In genomic region chr4:154491731-154492249, GRCh38 we compare ENCODE assay signal across 8 cellular contexts. TPM values are rescaled to one million over a fixed set of nuclear protein-coding genes. Genes with fewer than 3 reads are reported as not detected.
A peak's percentile ranks its signal among the peaks of the same experiment; 100 is the strongest.
DNase-seq lines count a peak whose midpoint lies in the region; ATAC-seq and TF ChIP-seq lines count a peak whose summit lies in the region.

Gene DCHS2 (minus strand): TSS chr4:154491799. CDS start chr4:154491355, 444 bp downstream.

- no peaks in the 10 kb centered on the region for H3K36me3 ChIP-seq in lower lobe of right lung

- H3K4me1 ChIP-seq in lower lobe of right lung = peaks cover 24% of the 10 kb centered on the region

- H3K27me3 Mint-ChIP-seq in type B pancreatic cell = peaks cover 48% of the 10 kb centered on the region

- H3K27ac Mint-ChIP-seq in type B pancreatic cell = no peak within 1 kb of the TSS

- H3K36me3 Mint-ChIP-seq in type B pancreatic cell = no peaks in the 10 kb centered on the region

- H3K27me3 ChIP-seq in lower lobe of right lung (ENCODE audit: low read depth) = peaks cover 64% of the 10 kb centered on the region

- H3K27ac ChIP-seq in lower lobe of right lung = no peak within 1 kb of the TSS

- peak within 1 kb of the TSS; percentile 88 for H3K4me3 Mint-ChIP-seq in type B pancreatic cell

- intact Hi-C loops in lower lobe of right lung (cut with DNase I) = no loop called here

- DNase-seq in stimulated activated CD4-positive, alpha-beta T cell treated with anti-CD3 and anti-CD28 coated beads, Interleukin-1b, Interleukin-23, amount 100 ng/mL, for 48 hours = peak; percentile 9
- no peak for DNase-seq in stimulated activated CD4-positive, alpha-beta T cell treated with anti-CD3 and anti-CD28 coated beads, Interleukin-12 subunit alpha, Interleukin-12 subunit beta, amount 100 ng/mL, for 4 hours
- DNase-seq in NCI-H69 (lab: John Stamatoyannopoulos, UW) (peak; percentile 75), lower lobe of right lung (no peak), type B pancreatic cell (ENCODE audit: extremely low spot score, unreplicated experiment) (no peak), superior temporal gyrus (ENCODE audit: extremely low spot score) (no peak)
- DNase-seq in central memory CD4-positive, alpha-beta T cell = peak; percentile 1

- ATAC-seq in HG02588 (IDR thresholded peaks at IDR 0.05; ENCODE audit: unreplicated experiment) = peak; percentile 65
- ATAC-seq in lower lobe of right lung = peak; percentile 42 to 48

- H3K4me3 ChIP-seq in lower lobe of right lung = peak within 1 kb of the TSS; percentile 39

- H3K9me3 Mint-ChIP-seq in type B pancreatic cell = no peaks in the 10 kb centered on the region

- H3K4me1 Mint-ChIP-seq in type B pancreatic cell (ENCODE audit: unreplicated experiment) = peaks cover 6% of the 10 kb centered on the region

- H3K9me3 ChIP-seq in lower lobe of right lung = no peaks in the 10 kb centered on the region

- TF ChIP-seq CTCF in lower lobe of right lung (IDR thresholded peaks at IDR 0.05) (no peak), type B pancreatic cell (conservative IDR thresholded peaks at IDR 0.05) (no peak)

RNA-seq across cellular contexts. Expression of gene DCHS2, which starts in this region (rescaled TPM):
- total RNA-seq in lower lobe of right lung (0.53 TPM), type B pancreatic cell (ENCODE audit: low replicate concordance) (0.76 and 1.8 TPM in 2 replicates)

Comparison
In these comparisons a context has a peak if more than half of its experiments do, and no peak if none do; other contexts are left out.
1. DNase-seq: peak in stimulated activated CD4-positive, alpha-beta T cell treated with anti-CD3 and anti-CD28 coated beads, Interleukin-1b, Interleukin-23, amount 100 ng/mL, for 48 hours (single experiment), NCI-H69 (single experiment) and central memory CD4-positive, alpha-beta T cell (single experiment); none in stimulated activated CD4-positive, alpha-beta T cell treated with anti-CD3 and anti-CD28 coated beads, Interleukin-12 subunit alpha, Interleukin-12 subunit beta, amount 100 ng/mL, for 4 hours (single experiment), lower lobe of right lung (single experiment), type B pancreatic cell (single experiment) and superior temporal gyrus (single experiment).
2. Peak in ATAC-seq and H3K4me3 ChIP-seq in lower lobe of right lung; RNA of the gene not detected or under 1 TPM.